Comparison of ENCODE assay signal across 18 cellular contexts in the genomic region with DNA sequence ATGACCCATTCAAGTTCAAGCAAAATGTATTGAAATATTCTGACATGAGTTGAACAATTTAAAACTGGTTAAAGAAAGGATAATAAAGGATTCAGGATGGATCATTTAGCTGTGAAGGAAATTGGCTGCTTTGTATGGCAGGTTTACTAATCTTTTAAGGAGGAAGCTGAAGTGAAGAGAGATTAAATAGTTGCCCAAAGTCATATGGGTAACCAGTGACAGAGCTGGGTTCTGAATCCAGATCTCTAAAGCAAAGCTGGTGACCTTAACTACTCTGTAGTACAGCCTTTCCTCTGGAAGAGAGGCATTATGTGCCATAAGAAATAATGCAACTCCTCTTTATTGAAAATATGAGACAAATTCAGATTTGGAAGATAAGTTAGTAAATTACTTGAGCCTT. TPM values are rescaled to one million over a fixed set of nuclear protein-coding genes. Genes with fewer than 3 reads are reported as not detected.
A peak's percentile ranks its signal among the peaks of the same experiment; 100 is the strongest.
DNase-seq lines count a peak whose midpoint lies in the region; ATAC-seq and TF ChIP-seq lines count a peak whose summit lies in the region.
"Had no signal": no experiment of that assay in that cellular context is flagged by ENCODE, and none has a peak within 500 bp of the region (broad histone marks: within the 10 kb centered on the region; RNA-seq: fewer than 3 reads in every experiment).

No MANE protein-coding gene starts in this region.

- intact Hi-C loops in psoas muscle (cut with DNase I), result no loop called here

- H3K27ac ChIP-seq in RWPE2 (ENCODE audit: poor library complexity, severe bottlenecking) (peak overlapping the region; percentile 47), psoas muscle (peak overlapping the region; percentile 73)
- H3K27ac ChIP-seq: A549, C4-2B had no signal

- ATAC-seq in RWPE2 (ENCODE audit: low read depth) (no peak), esophagus mucosa (peak; percentile 72), psoas muscle (no peak), HG02678 (IDR thresholded peaks at IDR 0.05; ENCODE audit: unreplicated experiment) (no peak)
- ATAC-seq: A549 had no signal

- H3K27me3 ChIP-seq in RWPE2 (ENCODE audit: insufficient read depth, poor library complexity, severe bottlenecking) (no peaks in the 10 kb centered on the region), psoas muscle (ENCODE audit: insufficient read depth in 3 of 3, low read length in 2 of 3) (no peaks in the 10 kb centered on the region)

- peak; percentile 32 for DNase-seq in NCI-H82 (lab: John Stamatoyannopoulos, UW)
- no peak for DNase-seq in NCI-H82 treated with DMSO at 0.1 percent for 48 hours (lab: John Stamatoyannopoulos, UW; ENCODE audit: unreplicated experiment)
- DNase-seq in RWPE2 (ENCODE audit: low spot score), result no peak
- no peak for DNase-seq in psoas muscle
- DNase-seq in NCI-H69 (lab: John Stamatoyannopoulos, UW), result no peak
- no peak for DNase-seq in T-helper 1 cell
- DNase-seq: AML-193; CD4-positive, alpha-beta T cell; DMS 273 treated with DMSO at 0.1 percent for 48 hours; DMS53; DND-41; EL; GOT3; H9 had no signal

- TF ChIP-seq CTCF in RWPE2 (IDR thresholded peaks at IDR 0.05; ENCODE audit: poor library complexity, severe bottlenecking), result no peak
- TF ChIP-seq CTCF in psoas muscle (IDR thresholded peaks at IDR 0.05), result no peak

- H3K9me3 ChIP-seq in RWPE2 (ENCODE audit: severe bottlenecking) (no peaks in the 10 kb centered on the region), psoas muscle (no peaks in the 10 kb centered on the region)
- H3K9me3 ChIP-seq: A549 had no signal

- peaks cover 62% of the 10 kb centered on the region for H3K4me1 ChIP-seq in RWPE2 (ENCODE audit: insufficient read depth, poor library complexity, severe bottlenecking)
- H3K4me1 ChIP-seq in psoas muscle, result peaks cover 37% of the 10 kb centered on the region

- H3K36me3 ChIP-seq in RWPE2 (ENCODE audit: low read depth) (no peaks in the 10 kb centered on the region), psoas muscle (ENCODE audit: insufficient read depth in 1 of 2, low read depth in 1 of 2) (no peaks in the 10 kb centered on the region)

- H3K4me3 ChIP-seq in RWPE2 (ENCODE audit: severe bottlenecking) (no peak overlapping the region), psoas muscle (no peak overlapping the region)
- H3K4me3 ChIP-seq: A549 had no signal

RNA-seq across cellular contexts. Expression of a gene that starts 22.8 kb away (rescaled TPM):
- total RNA-seq in esophagus mucosa, result 43.6 TPM
- total RNA-seq in psoas muscle, result 10 to 100 TPM; 37.7 to 46.7 (median 44.9) TPM
- 10 to 100 TPM in 1 of 3 donors, 1 to 10 TPM in 1, under 1 TPM in 1; 0.51 to 20.5 (median 5.0) TPM for polyA plus RNA-seq in psoas muscle
